ENCODE assay signal across 21 cellular contexts in the genomic region with DNA sequence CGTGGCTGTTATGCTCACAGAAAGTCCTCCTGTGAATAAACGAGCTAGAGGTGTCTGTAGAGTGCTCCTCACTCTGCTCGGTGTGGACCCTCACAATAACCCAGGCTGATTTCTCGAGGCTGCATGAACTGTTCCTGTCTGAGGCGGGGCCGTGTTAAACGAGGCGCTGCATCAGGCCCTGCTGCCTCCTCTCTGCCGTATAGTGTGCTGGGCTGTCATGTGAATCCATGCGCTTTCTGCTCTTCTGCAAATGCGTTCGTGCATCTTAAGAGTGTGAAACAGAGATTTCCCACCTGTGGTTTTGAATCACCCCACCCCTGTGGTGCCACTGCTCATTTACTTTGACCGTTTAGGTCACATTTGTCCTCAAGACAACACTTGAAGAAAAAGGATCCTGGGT. TPM values are rescaled to one million over a fixed set of nuclear protein-coding genes. Genes with fewer than 3 reads are reported as not detected.
A peak's percentile ranks its signal among the peaks of the same experiment; 100 is the strongest.
DNase-seq lines count a peak whose midpoint lies in the region; ATAC-seq, FAIRE-seq and TF ChIP-seq lines count a peak whose summit lies in the region.
"Had no signal": no experiment of that assay in that cellular context is flagged by ENCODE, and none has a peak within 500 bp of the region (broad histone marks: within the 10 kb centered on the region; RNA-seq: fewer than 3 reads in every experiment).

No MANE protein-coding gene starts in this region.

- no peak overlapping the region for H4K91ac ChIP-seq in H9 (ENCODE audit: insufficient read length, low read depth, low read length)

- no peak overlapping the region for H3K9ac ChIP-seq in H9 (ENCODE audit: extremely low read depth, insufficient read length, low read length)
- H3K9ac ChIP-seq in colonic mucosa (ENCODE audit: low read depth in 2 of 2, low read length in 2 of 2) = no peak overlapping the region
- H3K9ac ChIP-seq: GM23248, KMS-11, SK-N-SH had no signal

- H3K56ac ChIP-seq in H9 (ENCODE audit: insufficient read length, low read depth, low read length) = no peak overlapping the region

- H3K9me3 Mint-ChIP-seq in H9 = no peaks in the 10 kb centered on the region
- no peaks in the 10 kb centered on the region for H3K9me3 Mint-ChIP-seq in stimulated activated naive B cell treated with anti-CD40 and anti-IgM and Interleukin-4, amounts not matched to agents 10 μg/mL and 1 μg/mL and 100 μg/mL, for 72 hours
- H3K9me3 Mint-ChIP-seq: CD4-positive, alpha-beta T cell had no signal

- no peaks in the 10 kb centered on the region for H3K4me1 Mint-ChIP-seq in H9
- peaks cover 6 to 10% of the 10 kb centered on the region in 2 donors for H3K4me1 Mint-ChIP-seq in stimulated activated naive B cell treated with anti-CD40 and anti-IgM and Interleukin-4, amounts not matched to agents 10 μg/mL and 1 μg/mL and 100 μg/mL, for 72 hours

- no peak overlapping the region for H3K4me3 ChIP-seq in left ventricle myocardium inferior
- H3K4me3 ChIP-seq in heart right ventricle = no peak overlapping the region
- no peak overlapping the region for H3K4me3 ChIP-seq in colonic mucosa
- H3K4me3 ChIP-seq: GM23248, MG63 had no signal

- H4K8ac ChIP-seq in H9 (replicated peaks; ENCODE audit: insufficient read length, low read depth, low read length) = no peak overlapping the region

- H3K36me3 ChIP-seq in left ventricle myocardium inferior = peaks cover 32% of the 10 kb centered on the region
- H3K36me3 ChIP-seq in heart right ventricle = peaks cover 0 to 58% (median 14%) of the 10 kb centered on the region in 9 donors
- H3K36me3 ChIP-seq in colonic mucosa = no peaks in the 10 kb centered on the region
- H3K36me3 ChIP-seq: MG63 had no signal

- no peaks in the 10 kb centered on the region for H3K79me2 ChIP-seq in H9 (ENCODE audit: insufficient read depth, low read length)

- H3K36me3 Mint-ChIP-seq in H9 (ENCODE audit: insufficient read depth in 1 of 3, low read depth in 3 of 3) = peaks cover 0 to 12% (median 10%) of the 10 kb centered on the region in 3 experiments; a peak in 4 of 7 replicates
- peaks cover 18 to 21% of the 10 kb centered on the region in 2 donors for H3K36me3 Mint-ChIP-seq in stimulated activated naive B cell treated with anti-CD40 and anti-IgM and Interleukin-4, amounts not matched to agents 10 μg/mL and 1 μg/mL and 100 μg/mL, for 72 hours

- H3K14ac ChIP-seq in H9 (ENCODE audit: insufficient read depth, low read length) = no peak overlapping the region

- no peaks in the 10 kb centered on the region; the same call in 1 of the 2 replicates for H3K27me3 Mint-ChIP-seq in H9 (ENCODE audit: low read depth)
- no peaks in the 10 kb centered on the region for H3K27me3 Mint-ChIP-seq in stimulated activated naive B cell treated with anti-CD40 and anti-IgM and Interleukin-4, amounts not matched to agents 10 μg/mL and 1 μg/mL and 100 μg/mL, for 72 hours
- H3K27me3 Mint-ChIP-seq: CD4-positive, alpha-beta T cell had no signal

- no peak overlapping the region for H2AK5ac ChIP-seq in H9 (ENCODE audit: insufficient read length, low read length)

- TF ChIP-seq CTCF in left ventricle myocardium inferior (IDR thresholded peaks at IDR 0.05; ENCODE audit: borderline replicate concordance) (no peak), heart right ventricle (IDR thresholded peaks at IDR 0.05) (no peak), H9 (conservative IDR thresholded peaks at IDR 0.05) (no peak), colonic mucosa (IDR thresholded peaks at IDR 0.05) (no peak)

- no peaks in the 10 kb centered on the region for H3K79me1 ChIP-seq in H9 (ENCODE audit: insufficient read depth, low read depth, low read length, poor library complexity, severe bottlenecking)

- no peak overlapping the region for H3T11ph ChIP-seq in H9 (ENCODE audit: low read length)

- H2BK5ac ChIP-seq in H9 (ENCODE audit: insufficient read length, low read length) = no peak overlapping the region

- H2BK15ac ChIP-seq in H9 (ENCODE audit: low read depth, low read length) = no peak overlapping the region

- no peak overlapping the region for H2BK120ac ChIP-seq in H9 (ENCODE audit: low read depth, low read length, poor library complexity, severe bottlenecking)

- H3K23me2 ChIP-seq in H9 (ENCODE audit: insufficient read length, low read depth, low read length, poor library complexity, severe bottlenecking) = no peaks in the 10 kb centered on the region

- H4K20me1 ChIP-seq in H9 (ENCODE audit: control insufficient read depth, insufficient read depth, insufficient read length) = no peaks in the 10 kb centered on the region

- H2AFZ ChIP-seq in H9 (ENCODE audit: low read length) = no peak overlapping the region
- H2AFZ ChIP-seq: GM23248 had no signal

- H3K23ac ChIP-seq in H9 (ENCODE audit: insufficient read length, low read depth, low read length) = no peak overlapping the region

- no peak overlapping the region for H4K5ac ChIP-seq in H9 (ENCODE audit: insufficient read length, low read depth, low read length)

- H3K27ac Mint-ChIP-seq in H9 = peak overlapping the region; percentile 50 to 73 (median 56); a peak in 4 of 7 replicates
- peak overlapping the region; percentile 7 for H3K27ac Mint-ChIP-seq in stimulated activated naive B cell treated with anti-CD40 and anti-IgM and Interleukin-4, amounts not matched to agents 10 μg/mL and 1 μg/mL and 100 μg/mL, for 72 hours
- H3K27ac Mint-ChIP-seq: CD4-positive, alpha-beta T cell had no signal

- H3K4ac ChIP-seq in H9 (ENCODE audit: low read depth, low read length) = no peak overlapping the region

- no peak for FAIRE-seq in frontal cortex (lab: Jason Lieb, UNC)
- FAIRE-seq: HepG2 had no signal

- DNase-seq in left ventricle myocardium inferior (no peak), heart right ventricle (no peak), H9 (no peak), colonic mucosa (peak; percentile 10), frontal cortex (ENCODE audit: low spot score in 2 of 2) (no peak), NCI-H82 (lab: John Stamatoyannopoulos, UW) (no peak), cerebellar cortex (ENCODE audit: low spot score) (no peak)
- no peak for DNase-seq in stimulated activated naive B cell treated with anti-CD40 and anti-IgM and Interleukin-4, amounts not matched to agents 10 μg/mL and 1 μg/mL and 100 μg/mL, for 72 hours
- DNase-seq: CD4-positive, alpha-beta T cell; DND-41; GDM1; GM23248; MG63; NCI-H1092 treated with DMSO at 0.1 percent for 48 hours; NCI-H187 treated with DMSO at 0.1 percent for 48 hours; NCI-H774; SK-N-SH had no signal

- no peak overlapping the region for H2BK20ac ChIP-seq in H9 (ENCODE audit: low read depth, low read length, poor library complexity, severe bottlenecking)

- peak overlapping the region; percentile 50 for H3K27ac ChIP-seq in left ventricle myocardium inferior (replicated peaks)
- peak overlapping the region in 1 of 10 donors; percentile 56 for H3K27ac ChIP-seq in heart right ventricle
- no peak overlapping the region for H3K27ac ChIP-seq in H9 (ENCODE audit: insufficient read length, low read depth, low read length)
- H3K27ac ChIP-seq in colonic mucosa = no peak overlapping the region
- H3K27ac ChIP-seq: GM23248, KMS-11 had no signal

- WGBS in heart right ventricle, 2 donors = 85 to 92% methylated on average over 13 of the region's 13 CpGs
- no CpG with 5 or more reads among the region's 13 CpGs for WGBS in H9 (ENCODE audit: extremely low coverage, insufficient read length, low lambda C conversion rate)

- H3K4me3 Mint-ChIP-seq in H9 = no peak overlapping the region
- no peak overlapping the region for H3K4me3 Mint-ChIP-seq in stimulated activated naive B cell treated with anti-CD40 and anti-IgM and Interleukin-4, amounts not matched to agents 10 μg/mL and 1 μg/mL and 100 μg/mL, for 72 hours
- H3K4me3 Mint-ChIP-seq: CD4-positive, alpha-beta T cell had no signal

- H3K9me3 ChIP-seq in left ventricle myocardium inferior (replicated peaks) (no peaks in the 10 kb centered on the region), heart right ventricle (no peaks in the 10 kb centered on the region), H9 (ENCODE audit: control insufficient read depth, low read depth, low read length) (no peaks in the 10 kb centered on the region), colonic mucosa (no peaks in the 10 kb centered on the region)
- H3K9me3 ChIP-seq: MG63, SK-N-SH had no signal

- H3K27me3 ChIP-seq in left ventricle myocardium inferior (ENCODE audit: low read depth) (no peaks in the 10 kb centered on the region), heart right ventricle (no peaks in the 10 kb centered on the region), H9 (ENCODE audit: insufficient read depth, low read length) (no peaks in the 10 kb centered on the region), colonic mucosa (no peaks in the 10 kb centered on the region)
- H3K27me3 ChIP-seq: MG63 had no signal

- no peak for ATAC-seq in heart right ventricle
- ATAC-seq in stimulated activated naive B cell treated with anti-CD40 and anti-IgM and Interleukin-4, amounts not matched to agents 10 μg/mL and 1 μg/mL and 100 μg/mL, for 72 hours (replicated peaks) = peak; percentile 16 to 68
- ATAC-seq: HepG2, Panc1, Right ventricle myocardium inferior had no signal

- intact Hi-C loops in left ventricle myocardium inferior (cut with micrococcal nuclease) (no loop called here), heart right ventricle (cut with DNase I) (no loop called here), colonic mucosa (cut with DNase I) (no loop called here)

- no peak overlapping the region for H3K4me2 ChIP-seq in H9 (ENCODE audit: insufficient read depth, insufficient read length, low read length)
- H3K4me2 ChIP-seq: KMS-11, SK-N-SH had no signal

- H3K18ac ChIP-seq in H9 (ENCODE audit: insufficient read length, low read depth, low read length) = no peak overlapping the region

- H2BK12ac ChIP-seq in H9 (ENCODE audit: insufficient read length, low read depth, low read length) = no peak overlapping the region

- H3K4me1 ChIP-seq in left ventricle myocardium inferior (no peaks in the 10 kb centered on the region), heart right ventricle (peaks cover 0 to 6% (median 0%) of the 10 kb centered on the region in 9 donors), H9 (ENCODE audit: insufficient read depth, low read length) (no peaks in the 10 kb centered on the region), colonic mucosa (no peaks in the 10 kb centered on the region)

RNA-seq across cellular contexts. Expression of a gene that starts 26.2 kb away (rescaled TPM):
- total RNA-seq in left ventricle myocardium inferior = 14.6 TPM
- 10 to 100 TPM in 6 of 10 donors, 1 to 10 TPM in 4; 8.3 to 20.4 (median 12.5) TPM for total RNA-seq in heart right ventricle
- 1 to 10 TPM; 4.0 to 6.2 TPM for polyA plus RNA-seq in heart right ventricle
- 12.9 and 16.4 TPM in 2 replicates for total RNA-seq in H9 (2021)
- total RNA-seq in colonic mucosa = 10 to 100 TPM; 16.2 to 18.5 TPM
- 13.5 TPM for total RNA-seq in frontal cortex

RNA-seq across cellular contexts. Expression of a gene that starts 58.1 kb away (rescaled TPM):
- 3.4 TPM for total RNA-seq in left ventricle myocardium inferior
- 10 to 100 TPM in 3 of 10 donors, 1 to 10 TPM in 7; 3.1 to 19.0 (median 8.0) TPM for total RNA-seq in heart right ventricle
- polyA plus RNA-seq in heart right ventricle = 1 to 10 TPM; 1.4 to 4.5 TPM
- 12.1 and 12.9 TPM in 2 replicates for total RNA-seq in H9 (2021)
- 10 to 100 TPM; 22.1 to 29.2 TPM for total RNA-seq in colonic mucosa
- total RNA-seq in frontal cortex = 5.3 TPM

Comparison
In these comparisons a context has a peak if more than half of its experiments do, and no peak if none do; other contexts are left out.
1. ATAC-seq: peak in stimulated activated naive B cell treated with anti-CD40 and anti-IgM and Interleukin-4, amounts not matched to agents 10 μg/mL and 1 μg/mL and 100 μg/mL, for 72 hours (2 of 2); none in heart right ventricle (0 of 8).